Comparison of ENCODE assay signal across 23 cellular contexts in genomic region chr17:43351686-43352085, GRCh38. TPM values are rescaled to one million over a fixed set of nuclear protein-coding genes. Genes with fewer than 3 reads are reported as not detected.
DNase-seq lines count a peak whose midpoint lies in the region; ATAC-seq and TF ChIP-seq lines count a peak whose summit lies in the region.
"Had no signal": no experiment of that assay in that cellular context is flagged by ENCODE, and none has a peak within 500 bp of the region (broad histone marks: within the 10 kb centered on the region; RNA-seq: fewer than 3 reads in every experiment).

No MANE protein-coding gene starts in this region.

- H3K36me3 Mint-ChIP-seq in natural killer cell, result peaks cover 6% of the 10 kb centered on the region

- POLR2A ChIA-PET in A673 (lab: Charles Lee; ENCODE audit: low non-redundant PET), result no interaction called here

- H3K36me3 ChIP-seq in A673 (ENCODE audit: insufficient read depth, low read length, poor library complexity, severe bottlenecking), result no peaks in the 10 kb centered on the region
- H3K36me3 ChIP-seq: thoracic aorta had no signal

- DNase-seq in activated CD4-positive, alpha-beta T cell treated with anti-CD3 and anti-CD28 coated beads for 48 hours, result peak; percentile 31
- no peak for DNase-seq in activated CD4-positive, alpha-beta T cell treated with anti-CD3 and anti-CD28 coated beads for 4 hours
- DNase-seq in stimulated activated naive CD8-positive, alpha-beta T cell treated with anti-CD3 and anti-CD28 coated beads, Interleukin-15, Interleukin-2, amounts not matched to agents 100 U/mL and 50 U/mL, for 24 hours, result no peak
- DNase-seq in stimulated activated naive CD8-positive, alpha-beta T cell treated with anti-CD3 and anti-CD28 coated beads, Interleukin-15, amount 100 ng/mL, for 72 hours, result no peak
- peak; percentile 51 for DNase-seq in kidney tubule cell (ENCODE audit: low spot score)
- no peak for DNase-seq in H4 (ENCODE audit: low spot score)
- no peak for DNase-seq in natural killer cell
- DNase-seq in A673 (ENCODE audit: low spot score), result no peak
- DNase-seq: aorta; DMS79; HCEC 1CT; IMR-90; naive thymus-derived CD8-positive, alpha-beta T cell; NCI-H1092; NCI-H1694; NCI-H446; NCI-H774; occipital lobe; RPMI8226; stimulated activated naive CD4-positive, alpha-beta T cell treated with Interleukin-2 at 50 U/mL for 16 hours had no signal

- intact Hi-C loops in natural killer cell (cut with micrococcal nuclease), result no loop called here
- intact Hi-C loops in A673 (cut with micrococcal nuclease; ENCODE audit: unreplicated experiment), result no loop called here

- H3K9me3 Mint-ChIP-seq in stimulated activated naive CD8-positive, alpha-beta T cell treated with anti-CD3 and anti-CD28 coated beads, Interleukin-15, amount 100 ng/mL, for 72 hours, result peaks cover 20 to 45% of the 10 kb centered on the region in 2 donors
- H3K9me3 Mint-ChIP-seq in natural killer cell, result peaks cover 0 to 3% of the 10 kb centered on the region in 2 donors

- TF ChIP-seq CTCF in natural killer cell (IDR thresholded peaks at IDR 0.05) (no peak), A673 (conservative IDR thresholded peaks at IDR 0.05; ENCODE audit: low read depth, low read length) (no peak)

- H3K27ac Mint-ChIP-seq in stimulated activated naive CD8-positive, alpha-beta T cell treated with anti-CD3 and anti-CD28 coated beads, Interleukin-15, amount 100 ng/mL, for 72 hours, result no peak overlapping the region
- no peak overlapping the region for H3K27ac Mint-ChIP-seq in natural killer cell
- H3K27ac Mint-ChIP-seq: activated naive CD4-positive, alpha-beta T cell treated with anti-CD3 and anti-CD28 coated beads, Interleukin-2, amount 50 U/mL, for 24 hours had no signal

- no TSS peak for BruUV-seq in A673 (replicated peaks; lab: Mats Ljungman, UMichigan)

- H3K4me1 ChIP-seq in A673 (ENCODE audit: insufficient read depth, low read length, poor library complexity, severe bottlenecking), result peaks cover 10% of the 10 kb centered on the region

- no peaks in the 10 kb centered on the region for H3K9me3 ChIP-seq in A673 (ENCODE audit: low read depth, low read length, poor library complexity, severe bottlenecking)

- no peaks in the 10 kb centered on the region for H3K27me3 ChIP-seq in A673 (replicated peaks; ENCODE audit: insufficient read depth, low read depth, low read length, poor library complexity)

- CTCF ChIA-PET in A673 (lab: Charles Lee), result no interaction called here

- H3K4me3 Mint-ChIP-seq in stimulated activated naive CD8-positive, alpha-beta T cell treated with anti-CD3 and anti-CD28 coated beads, Interleukin-15, amount 100 ng/mL, for 72 hours, result no peak overlapping the region
- no peak overlapping the region for H3K4me3 Mint-ChIP-seq in natural killer cell
- H3K4me3 Mint-ChIP-seq: activated naive CD4-positive, alpha-beta T cell treated with anti-CD3 and anti-CD28 coated beads, Interleukin-2, amount 50 U/mL, for 24 hours; naive thymus-derived CD8-positive, alpha-beta T cell had no signal

- no peaks in the 10 kb centered on the region for H3K27me3 Mint-ChIP-seq in stimulated activated naive CD8-positive, alpha-beta T cell treated with anti-CD3 and anti-CD28 coated beads, Interleukin-15, amount 100 ng/mL, for 72 hours
- H3K27me3 Mint-ChIP-seq in natural killer cell (ENCODE audit: low read depth in 2 of 2), result no peaks in the 10 kb centered on the region
- H3K27me3 Mint-ChIP-seq: activated naive CD4-positive, alpha-beta T cell treated with anti-CD3 and anti-CD28 coated beads, Interleukin-2, amount 50 U/mL, for 24 hours; naive thymus-derived CD8-positive, alpha-beta T cell had no signal

- H3K4me3 ChIP-seq in A673 (ENCODE audit: low read depth, low read length, poor library complexity, severe bottlenecking), result no peak overlapping the region
- H3K4me3 ChIP-seq: lung, thoracic aorta had no signal

- ATAC-seq in stimulated activated naive CD8-positive, alpha-beta T cell treated with anti-CD3 and anti-CD28 coated beads, Interleukin-15, Interleukin-2, amounts not matched to agents 100 U/mL and 50 U/mL, for 24 hours, result peak; percentile 75
- no peak for ATAC-seq in stimulated activated naive CD8-positive, alpha-beta T cell treated with anti-CD3 and anti-CD28 coated beads, Interleukin-15, amount 100 ng/mL, for 72 hours
- ATAC-seq in natural killer cell, result no peak
- ATAC-seq: naive thymus-derived CD8-positive, alpha-beta T cell had no signal

- H3K4me1 Mint-ChIP-seq in stimulated activated naive CD8-positive, alpha-beta T cell treated with anti-CD3 and anti-CD28 coated beads, Interleukin-15, amount 100 ng/mL, for 72 hours, result peaks cover 18% of the 10 kb centered on the region
- H3K4me1 Mint-ChIP-seq in natural killer cell, result no peaks in the 10 kb centered on the region

- H3K27ac ChIP-seq in A673 (ENCODE audit: low read depth, low read length, poor library complexity, severe bottlenecking), result no peak overlapping the region
- H3K27ac ChIP-seq: thoracic aorta had no signal

RNA-seq across cellular contexts. Expression of gene ARL4D, which starts 47.1 kb away (rescaled TPM):
- 6.1 and 8.4 TPM in 2 replicates for total RNA-seq in H4 (2014; rRNA removed; shearing (Covaris generic))
- total RNA-seq in natural killer cell (1 to 10 TPM; 4.1 to 6.9 (median 5.3) TPM), A673 (2021) (4.3 and 5.5 TPM in 2 replicates)

Comparison
In these comparisons a context has a peak if more than half of its experiments do, and no peak if none do; other contexts are left out.
1. DNase-seq: peak in activated CD4-positive, alpha-beta T cell treated with anti-CD3 and anti-CD28 coated beads for 48 hours (single experiment) and kidney tubule cell (single experiment); none in activated CD4-positive, alpha-beta T cell treated with anti-CD3 and anti-CD28 coated beads for 4 hours (0 of 2), stimulated activated naive CD8-positive, alpha-beta T cell treated with anti-CD3 and anti-CD28 coated beads, Interleukin-15, Interleukin-2, amounts not matched to agents 100 U/mL and 50 U/mL, for 24 hours (single experiment), stimulated activated naive CD8-positive, alpha-beta T cell treated with anti-CD3 and anti-CD28 coated beads, Interleukin-15, amount 100 ng/mL, for 72 hours (0 of 2), H4 (single experiment), natural killer cell (single experiment) and A673 (single experiment).